In the genomic region with DNA sequence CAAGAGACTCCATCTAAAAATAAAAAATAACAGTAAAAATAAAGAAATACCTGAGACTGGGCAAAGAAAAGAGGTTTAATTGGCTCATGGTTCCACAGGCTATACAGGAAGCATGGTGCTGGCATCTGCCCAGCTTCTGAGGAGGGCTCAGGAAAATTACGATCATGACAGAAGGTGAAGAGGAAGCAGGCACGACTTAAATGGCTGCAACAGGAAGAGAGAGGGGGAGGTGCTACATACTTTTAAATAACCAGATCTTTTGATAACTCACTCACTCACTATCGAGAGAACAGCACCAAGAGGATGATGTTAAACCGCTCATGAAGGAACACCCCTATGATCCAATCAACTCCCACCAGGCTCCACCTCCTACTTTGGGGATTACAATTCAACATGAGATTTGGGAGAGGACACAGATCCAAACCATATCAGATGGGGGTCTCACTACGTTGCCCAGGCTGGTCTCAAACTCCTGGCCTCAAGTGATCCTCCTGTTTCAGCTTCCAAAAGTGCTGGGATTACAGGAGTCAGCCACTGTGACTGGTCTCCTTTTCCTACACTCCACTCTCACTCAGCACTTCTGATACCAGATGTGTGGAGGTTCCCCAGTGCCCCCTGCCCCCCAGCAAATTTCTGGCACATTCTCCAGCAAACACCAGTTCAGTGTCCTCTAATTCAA, we compare ENCODE assay signal across 9 cellular contexts. TPM values are rescaled to one million over a fixed set of nuclear protein-coding genes. Genes with fewer than 3 reads are reported as not detected.
DNase-seq lines count a peak whose midpoint lies in the region; ATAC-seq lines count a peak whose summit lies in the region.
"Had no signal": no experiment of that assay in that cellular context is flagged by ENCODE, and none has a peak within 500 bp of the region (broad histone marks: within the 10 kb centered on the region; RNA-seq: fewer than 3 reads in every experiment).

No MANE protein-coding gene starts in this region.

- H3K27ac Mint-ChIP-seq in naive B cell, result peak overlapping the region; percentile 66 to 94 (median 82)

- H3K4me3 Mint-ChIP-seq in naive B cell, result peak overlapping the region; percentile 13 to 81 (median 68)

- H3K9me3 Mint-ChIP-seq in naive B cell, result peaks cover 0 to 2% (median 0%) of the 10 kb centered on the region in 7 donors

- H3K36me3 Mint-ChIP-seq in naive B cell, result no peaks in the 10 kb centered on the region

- H3K27me3 Mint-ChIP-seq in naive B cell, result no peaks in the 10 kb centered on the region

- DNase-seq in CMK (ENCODE audit: low read depth), result peak; percentile 4
- DNase-seq in NAMALWA (ENCODE audit: low spot score), result peak; percentile 9
- DNase-seq in activated CD8-positive, alpha-beta memory T cell treated with anti-CD3 and anti-CD28 coated beads, Interleukin-2, amount 50 U/mL, for 4 hours, result peak; percentile 22
- peak; percentile 20 for DNase-seq in naive B cell
- DNase-seq in NCI-H187 treated with DMSO at 0.1 percent for 48 hours (lab: John Stamatoyannopoulos, UW), result no peak
- DNase-seq in foreskin melanocyte, result no peak
- DNase-seq: IMR-90 had no signal

- H3K4me1 Mint-ChIP-seq in naive B cell, result peaks cover 9 to 23% (median 17%) of the 10 kb centered on the region in 3 donors

- ATAC-seq in naive B cell (ENCODE audit: low read depth in 2 of 2) (no peak), GM19467 (IDR thresholded peaks at IDR 0.05; ENCODE audit: unreplicated experiment) (no peak), GM18909 (IDR thresholded peaks at IDR 0.05; ENCODE audit: poor library complexity, unreplicated experiment) (no peak)

RNA-seq across cellular contexts. Expression of a gene that starts 11.9 kb away (rescaled TPM):
- polyA plus RNA-seq in naive B cell (ENCODE audit: low read depth in 6 of 6), result 1 to 10 TPM in 1 of 6 donors, under 1 TPM in 4, not detected in 1; 0.23 to 1.3 (median 0.73) TPM
- polyA plus RNA-seq: IMR-90 had no signal

Comparison
In these comparisons a context has a peak if more than half of its experiments do, and no peak if none do; other contexts are left out.
1. DNase-seq: peak in CMK (single experiment), NAMALWA (single experiment), activated CD8-positive, alpha-beta memory T cell treated with anti-CD3 and anti-CD28 coated beads, Interleukin-2, amount 50 U/mL, for 4 hours (single experiment) and naive B cell (single experiment); none in NCI-H187 treated with DMSO at 0.1 percent for 48 hours (single experiment) and foreskin melanocyte (single experiment).